ENCODE assay signal across 10 cellular contexts in genomic region chr1:183942933-183943693, GRCh38.
DNase-seq lines count a peak whose midpoint lies in the region; ATAC-seq, FAIRE-seq and TF ChIP-seq lines count a peak whose summit lies in the region.
"Had no signal": no experiment of that assay in that cellular context is flagged by ENCODE, and none has a peak within 500 bp of the region (broad histone marks: within the 10 kb centered on the region; RNA-seq: fewer than 3 reads in every experiment).

No MANE protein-coding gene starts in this region.

- H3K9ac ChIP-seq in fibroblast of lung (ENCODE audit: insufficient read depth, low read length), result no peak overlapping the region

- H3K36me3 ChIP-seq in fibroblast of lung (ENCODE audit: control insufficient read depth, insufficient read depth, low read length), result no peaks in the 10 kb centered on the region
- H3K36me3 ChIP-seq in BE2C, result no peaks in the 10 kb centered on the region

- TF ChIP-seq CTCF in fibroblast of lung (conservative IDR thresholded peaks at IDR 0.05 in 1 of 2, IDR thresholded peaks at IDR 0.05 in 1 of 2; ENCODE audit: low read depth in 1 of 2, low read length in 2 of 2), result peak; percentile 7 to 29
- TF ChIP-seq CTCF in type B pancreatic cell (conservative IDR thresholded peaks at IDR 0.05), result no peak
- no peak for TF ChIP-seq CTCF in BE2C (IDR thresholded peaks at IDR 0.05; ENCODE audit: low read depth, low read length)

- H3K79me2 ChIP-seq in fibroblast of lung (ENCODE audit: control insufficient read depth, insufficient read depth, low read length), result no peaks in the 10 kb centered on the region

- peak; percentile 57 for ATAC-seq in GM18858 (IDR thresholded peaks at IDR 0.05; ENCODE audit: unreplicated experiment)
- ATAC-seq in HG03354 (IDR thresholded peaks at IDR 0.05; ENCODE audit: poor library complexity, severe bottlenecking, unreplicated experiment), result peak; percentile 83
- no peak for ATAC-seq in activated CD4-positive, CD25-positive, alpha-beta regulatory T cell treated with anti-CD3 and anti-CD28 coated beads, Interleukin-2, amount 50 U/mL, for 24 hours

- H3K4me3 Mint-ChIP-seq in type B pancreatic cell, result peak overlapping the region; percentile 38

- H3K36me3 Mint-ChIP-seq in type B pancreatic cell, result no peaks in the 10 kb centered on the region

- H3K27ac ChIP-seq in fibroblast of lung (ENCODE audit: insufficient read depth, low read length), result no peak overlapping the region
- H3K27ac ChIP-seq: skin epidermis, VCaP had no signal

- no peak overlapping the region for H3K4me3 ChIP-seq in fibroblast of lung (replicated peaks in 1 of 4; ENCODE audit: control extremely low read depth in 1 of 4, insufficient read depth in 1 of 4, low read depth in 3 of 4, low read length in 4 of 4)
- H3K4me3 ChIP-seq in BE2C (ENCODE audit: low read depth, low read length), result no peak overlapping the region
- H3K4me3 ChIP-seq: skin epidermis had no signal

- H3K27me3 Mint-ChIP-seq in type B pancreatic cell, result peaks cover 2% of the 10 kb centered on the region

- H3K4me2 ChIP-seq in fibroblast of lung (ENCODE audit: extremely low read depth, insufficient read depth, low read length), result no peak overlapping the region

- H3K27ac Mint-ChIP-seq in type B pancreatic cell, result peak overlapping the region; percentile 80

- peak; percentile 94 for FAIRE-seq in RCC 7860 (lab: Jason Lieb, UNC)

- H3K4me1 ChIP-seq in fibroblast of lung (ENCODE audit: control insufficient read depth, extremely low read depth, insufficient read depth, low read length) (peaks cover 2% of the 10 kb centered on the region), BE2C (no peaks in the 10 kb centered on the region)

- peaks cover 30% of the 10 kb centered on the region for H3K4me1 Mint-ChIP-seq in type B pancreatic cell (ENCODE audit: unreplicated experiment)

- no peaks in the 10 kb centered on the region for H3K9me3 Mint-ChIP-seq in type B pancreatic cell

- H2AFZ ChIP-seq in fibroblast of lung (ENCODE audit: low read length), result no peak overlapping the region

- H3K27me3 ChIP-seq in fibroblast of lung (ENCODE audit: control insufficient read depth, insufficient read depth, low read length) (no peaks in the 10 kb centered on the region), BE2C (no peaks in the 10 kb centered on the region)

- no peaks in the 10 kb centered on the region for H4K20me1 ChIP-seq in fibroblast of lung (ENCODE audit: control insufficient read depth, extremely low read depth, insufficient read depth, low read length)

- no peaks in the 10 kb centered on the region for H3K9me3 ChIP-seq in fibroblast of lung (ENCODE audit: control insufficient read depth, insufficient read depth, low read depth, low read length)
- no peaks in the 10 kb centered on the region for H3K9me3 ChIP-seq in BE2C

- DNase-seq in RCC 7860 (ENCODE audit: low spot score) (peak; percentile 97), fibroblast of lung (ENCODE audit: low read depth in 2 of 2) (peak; percentile 99 to 100), type B pancreatic cell (ENCODE audit: extremely low spot score, unreplicated experiment) (no peak), NCI-H146 (lab: John Stamatoyannopoulos, UW) (no peak), BE2C (no peak)

Comparison
In these comparisons a context has a peak if more than half of its experiments do, and no peak if none do; other contexts are left out.
1. ATAC-seq: peak in GM18858 (single experiment) and HG03354 (single experiment); none in activated CD4-positive, CD25-positive, alpha-beta regulatory T cell treated with anti-CD3 and anti-CD28 coated beads, Interleukin-2, amount 50 U/mL, for 24 hours (0 of 2).
2. DNase-seq: peak in RCC 7860 (single experiment) and fibroblast of lung (2 of 2); none in type B pancreatic cell (single experiment), NCI-H146 (single experiment) and BE2C (single experiment).
3. CTCF ChIP-seq: peak in fibroblast of lung (2 of 2); none in type B pancreatic cell (single experiment) and BE2C (single experiment).